In genomic region chr1:221987860-221988520, GRCh38 we compare ENCODE assay signal across 13 cellular contexts.
DNase-seq lines count a peak whose midpoint lies in the region; ATAC-seq and TF ChIP-seq lines count a peak whose summit lies in the region.
"Had no signal": no experiment of that assay in that cellular context is flagged by ENCODE, and none has a peak within 500 bp of the region (broad histone marks: within the 10 kb centered on the region; RNA-seq: fewer than 3 reads in every experiment).

No MANE protein-coding gene starts in this region.

- H3K4me2 ChIP-seq in HCT116 (ENCODE audit: low read length), result peak overlapping the region; percentile 37

- no peak overlapping the region for H3K9ac ChIP-seq in HCT116 (ENCODE audit: low read length)

- peak overlapping the region; percentile 23 for H3K27ac ChIP-seq in AG04450 (ENCODE audit: low read depth, low read length)
- no peak overlapping the region for H3K27ac ChIP-seq in HCT116 (ENCODE audit: low read depth, low read length)
- H3K27ac ChIP-seq in SJCRH30, result peak overlapping the region; percentile 76
- no peak overlapping the region for H3K27ac ChIP-seq in transverse colon
- H3K27ac ChIP-seq: suprapubic skin had no signal

- H3K27me3 Mint-ChIP-seq in activated CD8-positive, alpha-beta memory T cell treated with anti-CD3 and anti-CD28 coated beads, Interleukin-2, amount 10 ng/mL, durations not matched to agents 7 days and 5 days, result peaks cover 12% of the 10 kb centered on the region

- H3K4me1 ChIP-seq in HCT116 (ENCODE audit: control insufficient read depth in 1 of 2, insufficient read depth in 2 of 2, low read length in 2 of 2) (peaks cover 0 to 18% of the 10 kb centered on the region in 2 experiments; a peak in 2 of 4 replicates), SJCRH30 (peaks cover 25% of the 10 kb centered on the region), transverse colon (no peaks in the 10 kb centered on the region)
- H3K4me1 ChIP-seq: suprapubic skin had no signal

- WGBS in transverse colon (ENCODE audit: low coverage in 1 of 2), 2 donors, result 52 to 75% methylated on average over 4 to 6 of the region's 6 CpGs

- no peak overlapping the region for H3K27ac Mint-ChIP-seq in activated CD8-positive, alpha-beta memory T cell treated with anti-CD3 and anti-CD28 coated beads, Interleukin-2, amount 10 ng/mL, durations not matched to agents 7 days and 5 days
- H3K27ac Mint-ChIP-seq: activated T-helper 1 cell treated with anti-CD3 and anti-CD28 coated beads, Interleukin-12 subunit alpha, Interleukin-12 subunit beta, Interleukin-2, Interleukin-4 antibody, amounts not matched to agents 30 ng/mL and 10 ng/mL and 1 ng/mL, durations not matched to agents 14 hours and 24 hours and 36 hours had no signal

- H3K27me3 ChIP-seq in AG04450 (ENCODE audit: control insufficient read depth, insufficient read depth, low read length) (no peaks in the 10 kb centered on the region), HCT116 (ENCODE audit: insufficient read depth, low read length) (no peaks in the 10 kb centered on the region), SJCRH30 (no peaks in the 10 kb centered on the region), transverse colon (no peaks in the 10 kb centered on the region)

- no peaks in the 10 kb centered on the region for H3K9me3 ChIP-seq in AG04450 (ENCODE audit: control insufficient read depth, insufficient read depth, low read length)
- no peaks in the 10 kb centered on the region for H3K9me3 ChIP-seq in HCT116 (ENCODE audit: control insufficient read depth in 1 of 2, insufficient read depth in 1 of 2, low read depth in 1 of 2, low read length in 2 of 2)
- 0 out of 2 replicates have a peak, but pooled peaks cover 3% of the 10 kb centered on the region for H3K9me3 ChIP-seq in SJCRH30 (replicated peaks)
- no peaks in the 10 kb centered on the region for H3K9me3 ChIP-seq in transverse colon
- H3K9me3 ChIP-seq: suprapubic skin had no signal

- no peak for TF ChIP-seq RAD21 in HCT116 (IDR thresholded peaks at IDR 0.05; ENCODE audit: low read depth)

- BruUV-seq in HCT116 (replicated peaks; lab: Mats Ljungman, UMichigan), result no TSS peak

- H3K4me3 ChIP-seq in AG04450 (ENCODE audit: low read depth, low read length) (no peak overlapping the region), HCT116 (replicated peaks in 1 of 2; ENCODE audit: low read depth in 1 of 2, low read length in 2 of 2) (no peak overlapping the region), SJCRH30 (no peak overlapping the region), fibroblast of villous mesenchyme (ENCODE audit: low read depth, low read length) (no peak overlapping the region), transverse colon (no peak overlapping the region)
- H3K4me3 ChIP-seq: suprapubic skin had no signal

- H3K9me2 ChIP-seq in HCT116 (ENCODE audit: insufficient read depth), result no peaks in the 10 kb centered on the region; the same call in 1 of the 2 replicates

- H3K36me3 Mint-ChIP-seq in activated CD8-positive, alpha-beta memory T cell treated with anti-CD3 and anti-CD28 coated beads, Interleukin-2, amount 10 ng/mL, durations not matched to agents 7 days and 5 days, result peaks cover 1% of the 10 kb centered on the region

- POLR2A ChIA-PET in AG04450 (lab: Yijun Ruan, JAX), result no interaction called here
- POLR2A ChIA-PET in HCT116 (lab: Charles Lee), result no interaction called here

- H2AFZ ChIP-seq in HCT116 (ENCODE audit: low read depth, low read length, poor library complexity, severe bottlenecking), result peak overlapping the region; percentile 17

- H3K36me3 ChIP-seq in HCT116 (ENCODE audit: control insufficient read depth in 1 of 2, insufficient read depth in 2 of 2, low read length in 2 of 2) (no peaks in the 10 kb centered on the region), SJCRH30 (no peaks in the 10 kb centered on the region), transverse colon (no peaks in the 10 kb centered on the region)
- H3K36me3 ChIP-seq: suprapubic skin had no signal

- TF ChIP-seq POLR2A in HCT116 (IDR thresholded peaks at IDR 0.05; ENCODE audit: borderline replicate concordance, extremely low read depth, insufficient read depth, insufficient read length) (no peak), transverse colon (IDR thresholded peaks at IDR 0.05) (no peak)

- no peak overlapping the region for H3K4me3 Mint-ChIP-seq in activated CD8-positive, alpha-beta memory T cell treated with anti-CD3 and anti-CD28 coated beads, Interleukin-2, amount 10 ng/mL, durations not matched to agents 7 days and 5 days
- H3K4me3 Mint-ChIP-seq: activated T-helper 1 cell treated with anti-CD3 and anti-CD28 coated beads, Interleukin-12 subunit alpha, Interleukin-12 subunit beta, Interleukin-2, Interleukin-4 antibody, amounts not matched to agents 30 ng/mL and 10 ng/mL and 1 ng/mL, durations not matched to agents 14 hours and 24 hours and 36 hours had no signal

- TF ChIP-seq EP300 in transverse colon (IDR thresholded peaks at IDR 0.05; ENCODE audit: low read depth), result no peak

- no peaks in the 10 kb centered on the region for H4K20me1 ChIP-seq in HCT116 (ENCODE audit: insufficient read depth)

- no peak for TF ChIP-seq CTCF in AG04450 (IDR thresholded peaks at IDR 0.05; ENCODE audit: low read depth, low read length)
- TF ChIP-seq CTCF in HCT116 (IDR thresholded peaks at IDR 0.05 in 2 of 3, conservative IDR thresholded peaks at IDR 0.05 in 1 of 3; ENCODE audit: borderline replicate concordance in 1 of 3, insufficient read depth in 1 of 3, low read depth in 2 of 3, low read length in 2 of 3), result no peak
- no peak for TF ChIP-seq CTCF in fibroblast of villous mesenchyme (IDR thresholded peaks at IDR 0.05; ENCODE audit: insufficient read depth, low read depth, low read length)
- TF ChIP-seq CTCF in transverse colon (IDR thresholded peaks at IDR 0.05), result no peak

- ATAC-seq in HCT116, result peak; percentile 70
- ATAC-seq in activated CD8-positive, alpha-beta memory T cell treated with anti-CD3 and anti-CD28 coated beads, Interleukin-2, amount 10 ng/mL, durations not matched to agents 7 days and 5 days, result no peak

- intact Hi-C loops in HCT116 (cut with micrococcal nuclease) (loop anchor here (10.0 kb wide), 1 partner anchor 467 kb away; no protein-coding TSS in a partner anchor), transverse colon (cut with DNase I; ENCODE audit: low total_unique reads) (no loop called here)

- peak; percentile 73 for DNase-seq in AG04450 (ENCODE audit: low read depth, low spot score)
- no peak for DNase-seq in HCT116 (ENCODE audit: low read depth, low spot score)
- peak; percentile 82 to 94 for DNase-seq in SJCRH30
- DNase-seq in fibroblast of villous mesenchyme (ENCODE audit: low read depth), result peak; percentile 50
- no peak for DNase-seq in activated CD8-positive, alpha-beta memory T cell treated with anti-CD3 and anti-CD28 coated beads, Interleukin-2, amount 10 ng/mL, durations not matched to agents 7 days and 5 days
- DNase-seq in dermis blood vessel endothelial cell, result no peak
- DNase-seq in transverse colon, result no peak
- no peak for DNase-seq in activated naive CD4-positive, alpha-beta T cell treated with Interleukin-2 at 50 U/mL for 16 hours
- DNase-seq: midbrain, NCI-H146, T-helper 2 cell had no signal

- in situ Hi-C loops in transverse colon (cut with MboI; ENCODE audit: low pct_ligation_motif_present in 1 of 4, low pct_unique_long_range_greater_than_20kb in 1 of 4, low sequenced_read_pairs in 3 of 4), result no loop called here

- peaks cover 34% of the 10 kb centered on the region for H3K4me1 Mint-ChIP-seq in activated CD8-positive, alpha-beta memory T cell treated with anti-CD3 and anti-CD28 coated beads, Interleukin-2, amount 10 ng/mL, durations not matched to agents 7 days and 5 days

- CTCF ChIA-PET in AG04450 (lab: Charles Lee), result interaction anchor here (0.7 to 2.4 kb wide), 3 partner anchors 467 to 477 kb away, joined by 3 to 10 read pairs (median 4); no protein-coding TSS in a partner anchor
- CTCF ChIA-PET in HCT116 (lab: Charles Lee), result interaction anchor here (1.5 kb wide), 1 partner anchor 9 kb away, joined by 4 read pairs; no protein-coding TSS in a partner anchor
- CTCF ChIA-PET in activated CD8-positive, alpha-beta memory T cell treated with anti-CD3 and anti-CD28 coated beads, Interleukin-2, amount 10 ng/mL, durations not matched to agents 7 days and 5 days (lab: Charles Lee), result no interaction called here

- RAD21 ChIA-PET in HCT116 (lab: Charles Lee; ENCODE audit: low non-redundant PET in 1 of 2, low total read pairs in 2 of 2, uncharacterized antibody in 2 of 2, unreplicated experiment in 2 of 2), result no interaction called here

- no peaks in the 10 kb centered on the region for H3K9me3 Mint-ChIP-seq in activated CD8-positive, alpha-beta memory T cell treated with anti-CD3 and anti-CD28 coated beads, Interleukin-2, amount 10 ng/mL, durations not matched to agents 7 days and 5 days (ENCODE audit: low read depth)

- H3K79me2 ChIP-seq in HCT116 (ENCODE audit: insufficient read depth, low read length), result no peaks in the 10 kb centered on the region

TF ChIP-seq in HCT116, 20 proteins besides CTCF, POLR2A, EP300 and RAD21 (continues in another document):
- TF ChIP-seq ATF3 (IDR thresholded peaks at IDR 0.05) (0 out of 2 replicates have a peak, but pooled peaks have one; percentile 17), EZH2 (IDR thresholded peaks at IDR 0.05) (no peak), CBX3 (IDR thresholded peaks at IDR 0.05; ENCODE audit: low read depth) (0 out of 2 replicates have a peak, but pooled peaks have one; percentile 19), JUND (IDR thresholded peaks at IDR 0.05) (peak; percentile 65)

Comparison
In these comparisons a context has a peak if more than half of its experiments do, and no peak if none do; other contexts are left out.
1. DNase-seq: peak in AG04450 (single experiment), SJCRH30 (2 of 2) and fibroblast of villous mesenchyme (single experiment); none in HCT116 (single experiment), activated CD8-positive, alpha-beta memory T cell treated with anti-CD3 and anti-CD28 coated beads, Interleukin-2, amount 10 ng/mL, durations not matched to agents 7 days and 5 days (single experiment), dermis blood vessel endothelial cell (single experiment), transverse colon (single experiment) and activated naive CD4-positive, alpha-beta T cell treated with Interleukin-2 at 50 U/mL for 16 hours (single experiment).
2. H3K27ac ChIP-seq: peak in AG04450 (single experiment) and SJCRH30 (single experiment); none in HCT116 (single experiment) and transverse colon (0 of 4).